20 cellular contexts compared by ENCODE assay signal in genomic region chrX:142201113-142201512, GRCh38. TPM values are rescaled to one million over a fixed set of nuclear protein-coding genes. Genes with fewer than 3 reads are reported as not detected.
"Had no signal": no experiment of that assay in that cellular context is flagged by ENCODE, and none has a peak within 500 bp of the region (broad histone marks: within the 10 kb centered on the region; RNA-seq: fewer than 3 reads in every experiment).

No MANE protein-coding gene starts in this region.

- H3K4me2 ChIP-seq: SK-N-SH had no signal

- H3K36me3 ChIP-seq: MG63 had no signal

- H3K9me3 ChIP-seq: MG63, SK-N-SH had no signal

- H3K9me3 Mint-ChIP-seq: T-cell had no signal

- H3K4me1 Mint-ChIP-seq: T-cell had no signal

- ATAC-seq: Panc1, T-cell had no signal

- H3K4me3 ChIP-seq: MG63 had no signal

- H3K27me3 Mint-ChIP-seq: IgD-negative memory B cell had no signal

- H3K9ac ChIP-seq: SK-N-SH had no signal

- DNase-seq: KBM-7, MG63, NCI-H1092 treated with DMSO at 0.1 percent for 48 hours, NCI-H1436, NCI-H187, NCI-H2029, NCI-H2081 treated with DMSO at 0.1 percent for 48 hours, NCI-H2227 treated with DMSO at 0.1 percent for 48 hours, NCI-H524, NCI-H526 treated with DMSO at 0.1 percent for 48 hours, NCI-H748 treated with DMSO at 0.1 percent for 48 hours, SHP77, SK-N-SH, SW 1271, T-cell had no signal

- H3K27ac ChIP-seq: RWPE1 had no signal

- H3K27ac Mint-ChIP-seq: IgD-negative memory B cell, T-cell had no signal

- H3K27me3 ChIP-seq: MG63 had no signal

- H3K36me3 Mint-ChIP-seq: IgD-negative memory B cell, T-cell had no signal

- H3K4me3 Mint-ChIP-seq: IgD-negative memory B cell, T-cell had no signal

RNA-seq across cellular contexts. Expression of gene MAGEC2, which starts 4.0 kb away (rescaled TPM):
- total RNA-seq: LHCN-M2, NCI-H460, T-cell had no signal
- polyA plus RNA-seq: IgD-negative memory B cell had no signal
